In the genomic region with DNA sequence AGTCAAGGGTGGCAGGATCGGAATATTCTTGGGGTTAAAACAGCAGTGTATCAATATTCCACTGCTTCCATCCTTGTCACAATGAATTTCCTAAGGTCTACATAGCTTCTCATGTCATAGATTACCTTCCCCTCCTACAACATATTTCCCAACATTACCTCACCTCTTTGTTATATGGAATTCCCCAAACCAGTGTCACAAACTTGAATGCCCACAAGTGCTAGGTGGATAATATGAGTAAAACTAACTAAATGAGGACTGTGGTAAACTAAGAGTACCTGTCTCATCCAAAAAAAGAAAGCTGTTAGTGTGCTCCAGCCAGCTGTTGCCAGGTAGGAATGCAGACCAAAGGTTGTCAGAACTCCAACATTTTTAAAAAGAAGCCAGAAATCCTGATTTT, we compare ENCODE assay signal across 14 cellular contexts.
"Had no signal": no experiment of that assay in that cellular context is flagged by ENCODE, and none has a peak within 500 bp of the region (broad histone marks: within the 10 kb centered on the region; RNA-seq: fewer than 3 reads in every experiment).

No MANE protein-coding gene starts in this region.

- H3K36me3 ChIP-seq: ascending aorta, transverse colon had no signal

- H3K27ac ChIP-seq: ascending aorta, dorsolateral prefrontal cortex, transverse colon had no signal

- H3K4me1 Mint-ChIP-seq: endodermal cell; stimulated activated naive B cell treated with anti-CD40 and anti-IgM and Interleukin-4, amounts not matched to agents 10 μg/mL and 1 μg/mL and 100 μg/mL, for 72 hours had no signal

- H3K4me1 ChIP-seq: ascending aorta had no signal

- ATAC-seq: activated CD8-positive, alpha-beta memory T cell treated with anti-CD3 and anti-CD28 coated beads, Interleukin-2, amount 10 ng/mL, durations not matched to agents 7 days and 5 days; natural killer cell treated with Interleukin-12 subunit alpha and Interleukin-12 subunit beta and Interleukin-15 and Interleukin-18, amount 100 ng/mL, for 72 hours; stimulated activated naive B cell treated with anti-CD40 and anti-IgM and Interleukin-4, amounts not matched to agents 10 μg/mL and 1 μg/mL and 100 μg/mL, for 72 hours had no signal

- H3K36me3 Mint-ChIP-seq: activated CD8-positive, alpha-beta memory T cell treated with anti-CD3 and anti-CD28 coated beads, Interleukin-2, amount 10 ng/mL, durations not matched to agents 7 days and 5 days; activated naive CD8-positive, alpha-beta T cell treated with anti-CD3 and anti-CD28 coated beads, Interleukin-2, amount 10 ng/mL, durations not matched to agents 7 days and 5 days; natural killer cell treated with Interleukin-12 subunit alpha and Interleukin-12 subunit beta and Interleukin-15 and Interleukin-18, amount 100 ng/mL, for 72 hours; stimulated activated naive B cell treated with anti-CD40 and anti-IgM and Interleukin-4, amounts not matched to agents 10 μg/mL and 1 μg/mL and 100 μg/mL, for 72 hours had no signal

- H3K4me3 Mint-ChIP-seq: activated CD8-positive, alpha-beta memory T cell treated with anti-CD3 and anti-CD28 coated beads, Interleukin-2, amount 10 ng/mL, durations not matched to agents 7 days and 5 days; activated naive CD8-positive, alpha-beta T cell treated with anti-CD3 and anti-CD28 coated beads, Interleukin-2, amount 10 ng/mL, durations not matched to agents 7 days and 5 days; activated T-cell treated with anti-CD3 and anti-CD28 coated beads, Interleukin-2, amount 50 U/mL, for 24 hours; endodermal cell; natural killer cell treated with Interleukin-12 subunit alpha and Interleukin-12 subunit beta and Interleukin-15 and Interleukin-18, amount 100 ng/mL, for 72 hours; stimulated activated naive B cell treated with anti-CD40 and anti-IgM and Interleukin-4, amounts not matched to agents 10 μg/mL and 1 μg/mL and 100 μg/mL, for 72 hours had no signal

- H3K9me3 Mint-ChIP-seq: activated naive CD8-positive, alpha-beta T cell treated with anti-CD3 and anti-CD28 coated beads, Interleukin-2, amount 10 ng/mL, durations not matched to agents 7 days and 5 days; activated T-cell treated with anti-CD3 and anti-CD28 coated beads, Interleukin-2, amount 50 U/mL, for 24 hours; endodermal cell; natural killer cell treated with Interleukin-12 subunit alpha and Interleukin-12 subunit beta and Interleukin-15 and Interleukin-18, amount 100 ng/mL, for 72 hours; stimulated activated naive B cell treated with anti-CD40 and anti-IgM and Interleukin-4, amounts not matched to agents 10 μg/mL and 1 μg/mL and 100 μg/mL, for 72 hours had no signal

- H3K27me3 ChIP-seq: ascending aorta, dorsolateral prefrontal cortex, transverse colon had no signal

- H3K4me3 ChIP-seq: ascending aorta, dorsolateral prefrontal cortex, transverse colon had no signal

- H3K9me3 ChIP-seq: ascending aorta, transverse colon had no signal

- DNase-seq: activated CD8-positive, alpha-beta memory T cell treated with anti-CD3 and anti-CD28 coated beads, Interleukin-2, amount 10 ng/mL, durations not matched to agents 7 days and 5 days; activated gamma-delta T cell; activated naive CD8-positive, alpha-beta T cell treated with anti-CD3 and anti-CD28 coated beads, Interleukin-2, amount 10 ng/mL, durations not matched to agents 7 days and 5 days; activated T-cell treated with anti-CD3 and anti-CD28 coated beads, Interleukin-2, amount 50 U/mL, for 24 hours; dorsolateral prefrontal cortex; endodermal cell; hypothalamus; kidney; stimulated activated CD4-positive, alpha-beta T cell treated with anti-CD3 and anti-CD28 coated beads, Interleukin-2, amount 100 ng/mL, for 48 hours; stimulated activated naive B cell treated with anti-CD40 and anti-IgM and Interleukin-4, amounts not matched to agents 10 μg/mL and 1 μg/mL and 100 μg/mL, for 72 hours; substantia nigra; transverse colon had no signal

- H3K27ac Mint-ChIP-seq: activated CD8-positive, alpha-beta memory T cell treated with anti-CD3 and anti-CD28 coated beads, Interleukin-2, amount 10 ng/mL, durations not matched to agents 7 days and 5 days; activated naive CD8-positive, alpha-beta T cell treated with anti-CD3 and anti-CD28 coated beads, Interleukin-2, amount 10 ng/mL, durations not matched to agents 7 days and 5 days; activated T-cell treated with anti-CD3 and anti-CD28 coated beads, Interleukin-2, amount 50 U/mL, for 24 hours; endodermal cell; natural killer cell treated with Interleukin-12 subunit alpha and Interleukin-12 subunit beta and Interleukin-15 and Interleukin-18, amount 100 ng/mL, for 72 hours; stimulated activated naive B cell treated with anti-CD40 and anti-IgM and Interleukin-4, amounts not matched to agents 10 μg/mL and 1 μg/mL and 100 μg/mL, for 72 hours had no signal
